Comparison of ENCODE assay signal across 19 cellular contexts in genomic region chr14:51244591-51244990, GRCh38. TPM values are rescaled to one million over a fixed set of nuclear protein-coding genes. Genes with fewer than 3 reads are reported as not detected.
DNase-seq lines count a peak whose midpoint lies in the region; ATAC-seq, FAIRE-seq and TF ChIP-seq lines count a peak whose summit lies in the region.
"Had no signal": no experiment of that assay in that cellular context is flagged by ENCODE, and none has a peak within 500 bp of the region (broad histone marks: within the 10 kb centered on the region; RNA-seq: fewer than 3 reads in every experiment).

No MANE protein-coding gene starts in this region.

- no peak for DNase-seq in A549 (ENCODE audit: low read depth in 1 of 2, low spot score in 1 of 2)
- DNase-seq in H1 (ENCODE audit: low read depth in 1 of 2, low spot score in 2 of 2) = no peak
- no peak for DNase-seq in SKM-1 (lab: John Stamatoyannopoulos, UW; ENCODE audit: unreplicated experiment)
- DNase-seq: CD8-positive, alpha-beta T cell; MV-4-11; NCI-H1105 treated with DMSO at 0.1 percent for 48 hours; NCI-H2029 treated with DMSO at 0.1 percent for 48 hours; NCI-H226; NCI-H524; NCI-H774; NK-92 treated with Interleukin-12 subunit alpha and Interleukin-12 subunit beta, amount 100 ng/mL, for 24 hours; SJCRH30 had no signal

- H3K4me3 ChIP-seq in A549 (no peak overlapping the region), Loucy (ENCODE audit: low read length, poor library complexity, severe bottlenecking) (peak overlapping the region; percentile 88), H1 (ENCODE audit: extremely low read depth in 1 of 4, insufficient read depth in 2 of 4, low read depth in 3 of 4, low read length in 4 of 4) (no peak overlapping the region)
- H3K4me3 ChIP-seq in BLaER1 treated with 17β-estradiol and CSF1 and Interleukin-3, amounts not matched to agents 10 nM and 100 nM = no peak overlapping the region
- H3K4me3 ChIP-seq: SJCRH30 had no signal

- peaks cover 70% of the 10 kb centered on the region for H3K79me2 ChIP-seq in Loucy (ENCODE audit: insufficient read depth, low read length)
- peaks cover 29 to 91% of the 10 kb centered on the region in 2 experiments for H3K79me2 ChIP-seq in H1 (ENCODE audit: control insufficient read depth in 1 of 2, insufficient read depth in 2 of 2, low read length in 2 of 2)

- H3K4me1 ChIP-seq in A549 (peaks cover 21% of the 10 kb centered on the region; the same call in 2 of the 3 replicates), Loucy (ENCODE audit: insufficient read depth, low read length, poor library complexity, severe bottlenecking) (peaks cover 59% of the 10 kb centered on the region), H1 (replicated peaks in 1 of 4; ENCODE audit: control insufficient read depth in 3 of 4, insufficient read depth in 4 of 4, low read length in 3 of 4) (peaks cover 2 to 11% (median 9%) of the 10 kb centered on the region in 4 experiments; a peak in 6 of 7 replicates)
- peaks cover 34 to 65% (median 38%) of the 10 kb centered on the region in 10 experiments for H3K4me1 ChIP-seq in BLaER1 treated with 17β-estradiol and CSF1 and Interleukin-3, amounts not matched to agents 10 nM and 100 nM

- H3K36me3 ChIP-seq in BLaER1 treated with 17β-estradiol and CSF1 and Interleukin-3, amounts not matched to agents 10 nM and 100 nM = peaks cover 37 to 66% (median 57%) of the 10 kb centered on the region in 11 experiments
- peaks cover 43% of the 10 kb centered on the region for H3K36me3 ChIP-seq in Loucy (ENCODE audit: insufficient read depth, low read length)
- H3K36me3 ChIP-seq in H1 (ENCODE audit: control insufficient read depth in 2 of 4, insufficient read depth in 4 of 4, low read length in 3 of 4) = peaks cover 4 to 57% (median 27%) of the 10 kb centered on the region in 4 experiments; a peak in 7 of 8 replicates

- peak overlapping the region; percentile 74; the same call in 1 of the 2 replicates for H2BK5ac ChIP-seq in H1 (ENCODE audit: low read depth, low read length)

- no peak overlapping the region for H4K5ac ChIP-seq in H1 (ENCODE audit: insufficient read length, low read depth, low read length)

- no peaks in the 10 kb centered on the region for H3K27me3 ChIP-seq in BLaER1 treated with 17β-estradiol and CSF1 and Interleukin-3, amounts not matched to agents 10 nM and 100 nM
- H3K27me3 ChIP-seq in Loucy (ENCODE audit: insufficient read depth, low read length, poor library complexity, severe bottlenecking) = no peaks in the 10 kb centered on the region
- H3K27me3 ChIP-seq in H1 (replicated peaks in 1 of 4; ENCODE audit: control insufficient read depth in 3 of 4, extremely low read depth in 1 of 4, insufficient read depth in 3 of 4, low read length in 3 of 4) = no peaks in the 10 kb centered on the region
- H3K27me3 ChIP-seq: SJCRH30 had no signal

- CTCF ChIA-PET in A549 (lab: Yijun Ruan, JAX) = interaction anchor here (2.2 to 3.1 kb wide), 2 partner anchors 532 to 535 kb away, joined by 13 to 17 read pairs; no protein-coding TSS in a partner anchor
- CTCF ChIA-PET in H1 (lab: Charles Lee; ENCODE audit: partially characterized antibody) = no interaction called here

- H3F3A ChIP-seq in Loucy (ENCODE audit: low read depth) = no peaks in the 10 kb centered on the region

- H3K9ac ChIP-seq in BLaER1 treated with 17β-estradiol and CSF1 and Interleukin-3, amounts not matched to agents 10 nM and 100 nM = no peak overlapping the region
- H3K9ac ChIP-seq in Loucy (ENCODE audit: low read depth, low read length, poor library complexity, severe bottlenecking) (peak overlapping the region; percentile 70), H1 (replicated peaks in 1 of 4; ENCODE audit: extremely low read depth in 1 of 4, low read depth in 3 of 4, low read length in 3 of 4) (no peak overlapping the region)

- H3K4me2 ChIP-seq in A549 (no peak overlapping the region), Loucy (ENCODE audit: low read depth, low read length, poor library complexity, severe bottlenecking) (peak overlapping the region; percentile 74), H1 (ENCODE audit: insufficient read depth in 1 of 2, low read depth in 2 of 2, low read length in 2 of 2) (peak overlapping the region in 1 of 2 experiments; percentile 80; a peak in 2 of 4 replicates)
- H3K4me2 ChIP-seq in BLaER1 treated with 17β-estradiol and CSF1 and Interleukin-3, amounts not matched to agents 10 nM and 100 nM = peak overlapping the region in 9 of 11 experiments; percentile 35 to 94 (median 73); a peak in 12 of 22 replicates

- peak overlapping the region; percentile 62; the same call in 1 of the 2 replicates for H3K18ac ChIP-seq in H1 (ENCODE audit: extremely low read depth, low read length)

- no peak overlapping the region for H4K8ac ChIP-seq in H1 (ENCODE audit: extremely low read depth, insufficient read depth, low read length)

- H2BK12ac ChIP-seq in H1 (ENCODE audit: low read depth, low read length) = peak overlapping the region; percentile 53; the same call in 1 of the 2 replicates

- no peaks in the 10 kb centered on the region for H3K23me2 ChIP-seq in H1 (ENCODE audit: low read depth, low read length)

- H2BK15ac ChIP-seq in H1 (ENCODE audit: low read length) = no peak overlapping the region

- peaks cover 10 to 55% (median 41%) of the 10 kb centered on the region in 11 experiments; a peak in 19 of 22 replicates for H4K20me1 ChIP-seq in BLaER1 treated with 17β-estradiol and CSF1 and Interleukin-3, amounts not matched to agents 10 nM and 100 nM
- H4K20me1 ChIP-seq in Loucy (ENCODE audit: insufficient read depth, low read length, poor library complexity, severe bottlenecking) = peaks cover 66% of the 10 kb centered on the region
- peaks cover 13 to 14% of the 10 kb centered on the region in 2 experiments for H4K20me1 ChIP-seq in H1 (replicated peaks in 1 of 2; ENCODE audit: control insufficient read depth in 1 of 2, insufficient read depth in 2 of 2, low read length in 2 of 2)

- FAIRE-seq in A549 (lab: Jason Lieb, UNC) (no peak), H1 (lab: Jason Lieb, UNC) (no peak)
- FAIRE-seq: H54 had no signal

- H4K91ac ChIP-seq in H1 (replicated peaks; ENCODE audit: insufficient read length, low read length) = peak overlapping the region; percentile 52

- no peak for ATAC-seq in A549
- no peak for ATAC-seq in GM21528 (IDR thresholded peaks at IDR 0.05; ENCODE audit: low FRiP score, unreplicated experiment)
- ATAC-seq in HG02852 (IDR thresholded peaks at IDR 0.05; ENCODE audit: unreplicated experiment) = no peak
- ATAC-seq: CD8-positive, alpha-beta T cell; Panc1 had no signal

- no peak for TF ChIP-seq POLR2A in A549 (IDR thresholded peaks at IDR 0.05; ENCODE audit: low read length)
- TF ChIP-seq POLR2A in H1 (IDR thresholded peaks at IDR 0.05; ENCODE audit: control extremely low read depth in 1 of 2, low read depth in 2 of 2, low read length in 2 of 2) = no peak

- H3K9me3 ChIP-seq in A549 = no peaks in the 10 kb centered on the region
- H3K9me3 ChIP-seq in BLaER1 treated with 17β-estradiol and CSF1 and Interleukin-3, amounts not matched to agents 10 nM and 100 nM (replicated peaks in 1 of 11) = peaks cover 0 to 2% (median 0%) of the 10 kb centered on the region in 11 experiments; a peak in 1 of 22 replicates
- no peaks in the 10 kb centered on the region for H3K9me3 ChIP-seq in Loucy (ENCODE audit: insufficient read depth, low read depth, low read length)
- H3K9me3 ChIP-seq in H1 (ENCODE audit: insufficient read depth in 2 of 2, low read depth in 1 of 2, low read length in 1 of 2) = no peaks in the 10 kb centered on the region
- H3K9me3 ChIP-seq: SJCRH30 had no signal

- H3K9me2 ChIP-seq in Loucy (replicated peaks; ENCODE audit: low read depth, low read length) = no peaks in the 10 kb centered on the region

- no peak overlapping the region for H3K27ac ChIP-seq in A549
- no peak overlapping the region for H3K27ac ChIP-seq in BLaER1 treated with 17β-estradiol and CSF1 and Interleukin-3, amounts not matched to agents 10 nM and 100 nM
- no peak overlapping the region for H3K27ac ChIP-seq in H1 (ENCODE audit: low read depth, low read length)
- H3K27ac ChIP-seq: HL-60, SJCRH30 had no signal

- no peak overlapping the region for H2AFZ ChIP-seq in Loucy (ENCODE audit: low read length)
- H2AFZ ChIP-seq in H1 (ENCODE audit: low read length) = no peak overlapping the region

- H3K4ac ChIP-seq in H1 (replicated peaks; ENCODE audit: insufficient read length, low read depth, low read length) = peak overlapping the region; percentile 3

- H3K79me1 ChIP-seq in H1 (ENCODE audit: low read depth, low read length) = no peaks in the 10 kb centered on the region

- TF ChIP-seq EP300 in A549 (IDR thresholded peaks at IDR 0.05) (no peak), H1 (IDR thresholded peaks at IDR 0.05; ENCODE audit: borderline replicate concordance in 1 of 2, low read depth in 2 of 2, low read length in 2 of 2) (no peak)

- TF ChIP-seq CTCF in A549 (IDR thresholded peaks at IDR 0.05) = no peak
- TF ChIP-seq CTCF in Loucy (conservative IDR thresholded peaks at IDR 0.05; ENCODE audit: low read length) = no peak
- TF ChIP-seq CTCF in H1 (IDR thresholded peaks at IDR 0.05; ENCODE audit: control extremely low read depth in 1 of 3, insufficient read depth in 1 of 3, low read depth in 1 of 3, low read length in 3 of 3) = no peak

- POLR2A ChIA-PET in A549 (lab: Yijun Ruan, JAX) = no interaction called here
- POLR2A ChIA-PET in H1 (lab: Charles Lee; ENCODE audit: partially characterized antibody) = no interaction called here

- H3K14ac ChIP-seq in H1 (ENCODE audit: insufficient read length) = no peak overlapping the region

- H2BK120ac ChIP-seq in H1 (replicated peaks; ENCODE audit: low read depth, low read length) = no peak overlapping the region

- no peak overlapping the region for H2BK20ac ChIP-seq in H1 (ENCODE audit: low read length)

- H3K23ac ChIP-seq in H1 (ENCODE audit: insufficient read length) = no peak overlapping the region

- 0 out of 2 replicates have a peak overlapping the region, but pooled peaks have one; percentile 49 for H2AK5ac ChIP-seq in H1 (ENCODE audit: low read depth, low read length)

- no peak overlapping the region for H3K56ac ChIP-seq in H1 (replicated peaks; ENCODE audit: insufficient read length, low read depth, low read length)

- WGBS in A549 (ENCODE audit: missing lambda C conversion rate) = 98% methylated on average over 5 of the region's 5 CpGs
- 93% methylated on average over 5 of the region's 5 CpGs; no CpG with 5 or more reads in 1 of the 2 experiments for WGBS in H1 (ENCODE audit: extremely low coverage in 1 of 2, insufficient coverage in 1 of 2, insufficient read length in 1 of 2, insufficient replicate concordance in 2 of 2, low coverage in 1 of 2, low lambda C conversion rate in 2 of 2, missing lambda C conversion rate in 1 of 2), 2 experiments

- TF ChIP-seq RAD21 in A549 (conservative IDR thresholded peaks at IDR 0.05 in 1 of 2, IDR thresholded peaks at IDR 0.05 in 1 of 2) (no peak), H1 (IDR thresholded peaks at IDR 0.05 in 1 of 2, conservative IDR thresholded peaks at IDR 0.05 in 1 of 2; ENCODE audit: low read depth in 2 of 2, low read length in 2 of 2) (no peak)

RNA-seq across cellular contexts. Expression of gene TMX1, which starts 4.5 kb away (rescaled TPM):
- polyA plus RNA-seq in A549 (2011; rRNA removed) = 39.6 and 58.6 TPM in 2 replicates
- 13.2 and 14.7 TPM in 2 replicates for polyA plus RNA-seq in A549 (2012; cell fraction: cytosol; rRNA removed)
- polyA plus RNA-seq in A549 (2012; cell fraction: nucleus; rRNA removed) = 7.0 and 11.0 TPM in 2 replicates
- 57.7 to 64.0 TPM (median 59.6 TPM) in 3 replicates for polyA plus RNA-seq in A549 (2017; fragmentation: RNase III; extraction: RNeasy Plus Mini Kit Qiagen cat#74134 plus additional on column Dnase treatment)
- polyA minus RNA-seq in A549 (2011; rRNA and poly(A)+ RNA removed) = 19.1 and 20.1 TPM in 2 replicates
- 84.0 and 84.8 TPM in 2 replicates for total RNA-seq in H1 (2021; fragmentation: NEBNext Ultra II Directional; extraction: Animal tissue kit (Norgen Biotek cat#: 25700))
- polyA plus RNA-seq in H1 (2011; rRNA removed) = 22.8 and 26.6 TPM in 2 replicates
- polyA plus RNA-seq in H1 (2011; cell fraction: cytosol; rRNA removed) = 35.3 TPM
- polyA plus RNA-seq in H1 (2011; cell fraction: nucleus; rRNA removed) = 17.4 TPM
- polyA plus RNA-seq in H1 (2012, experiment 1 of 2) = 34.2 to 65.9 TPM (median 43.0 TPM) in 4 replicates
- polyA plus RNA-seq in H1 (2012, experiment 2 of 2) = 6.1 TPM
- polyA plus RNA-seq in H1 (2013, experiment 1 of 2) = 63.3 TPM
- 76.9 TPM for polyA plus RNA-seq in H1 (2013, experiment 2 of 2)
- 29.6 and 37.6 TPM in 2 replicates for polyA minus RNA-seq in H1 (2011; rRNA and poly(A)+ RNA removed)
- polyA minus RNA-seq in H1 (2011; cell fraction: cytosol; rRNA and poly(A)+ RNA removed) = 45.7 TPM
- 52.5 TPM for polyA minus RNA-seq in H1 (2011; cell fraction: nucleus; rRNA and poly(A)+ RNA removed)

Comparison
In these comparisons a context has a peak if more than half of its experiments do, and no peak if none do; other contexts are left out.
1. Of the 18 proteins assayed by ChIP-seq in both H1 and A549: peak only in H1: none; only in A549: HDAC2; in both: KDM1A; in neither: 16.